In the genomic region with DNA sequence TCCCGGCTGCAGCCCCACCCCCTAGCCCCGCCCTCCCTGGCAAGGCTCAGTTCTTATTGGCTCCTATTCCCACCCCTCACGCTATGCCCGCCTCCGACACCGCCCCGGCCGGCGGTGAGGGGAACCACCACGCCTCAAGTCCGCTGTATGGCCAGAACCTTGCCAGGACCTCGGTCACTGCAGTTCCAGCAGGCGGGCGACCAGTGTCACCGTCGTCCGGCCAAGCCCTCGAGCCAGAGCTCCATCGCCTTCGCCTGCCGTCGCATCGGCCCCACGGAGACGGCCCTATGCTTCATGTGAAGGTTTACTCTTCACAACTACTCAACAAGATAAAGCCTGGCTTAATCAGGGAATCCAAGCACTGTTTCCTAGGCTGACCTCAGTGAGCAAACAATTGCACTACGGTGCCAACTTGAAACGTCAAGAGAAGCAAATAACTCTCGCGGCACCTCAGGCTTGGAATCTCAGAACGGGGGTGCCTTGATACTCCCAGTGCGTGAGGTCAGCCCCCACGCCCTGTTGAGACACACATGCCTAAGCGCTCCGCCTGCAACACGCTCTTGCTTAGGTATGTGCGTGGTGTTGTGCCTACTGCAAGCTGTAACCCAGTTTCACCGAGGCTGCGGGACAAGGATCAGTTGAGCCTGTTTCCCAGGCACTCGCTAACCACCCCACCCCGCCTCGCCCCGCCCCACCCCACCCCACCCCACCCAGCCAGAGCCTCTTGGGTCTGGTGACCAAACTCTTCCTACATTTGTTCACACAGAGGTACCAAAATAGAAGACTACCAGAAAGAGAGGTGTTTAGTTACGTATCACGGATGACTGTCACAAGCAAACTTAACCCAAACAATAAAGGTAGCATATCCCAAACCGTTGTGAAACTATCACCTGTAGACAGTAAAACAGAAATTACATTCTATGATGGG, we compare ENCODE assay signal across 8 cellular contexts. TPM values are rescaled to one million over a fixed set of nuclear protein-coding genes. Genes with fewer than 3 reads are reported as not detected.
A peak's percentile ranks its signal among the peaks of the same experiment; 100 is the strongest.
DNase-seq lines count a peak whose midpoint lies in the region; ATAC-seq and TF ChIP-seq lines count a peak whose summit lies in the region.

No MANE protein-coding gene starts in this region.

- no peaks in the 10 kb centered on the region for H3K36me3 Mint-ChIP-seq in memory B cell

- TF ChIP-seq CTCF in BE2C (IDR thresholded peaks at IDR 0.05; ENCODE audit: low read depth, low read length): no peak

- peak; percentile 99 for ATAC-seq in HG03354 (IDR thresholded peaks at IDR 0.05; ENCODE audit: poor library complexity, severe bottlenecking, unreplicated experiment)
- ATAC-seq in memory B cell (ENCODE audit: low read depth): peak; percentile 94

- H3K4me1 Mint-ChIP-seq in memory B cell: peaks cover 5% of the 10 kb centered on the region

- peaks cover 24% of the 10 kb centered on the region for H3K27me3 ChIP-seq in BE2C
- H3K27me3 ChIP-seq in effector memory CD4-positive, alpha-beta T cell (replicated peaks; ENCODE audit: control insufficient read depth, insufficient read depth, low read length, poor library complexity, severe bottlenecking): no peaks in the 10 kb centered on the region

- peak overlapping the region; percentile 59 for H3K27ac Mint-ChIP-seq in memory B cell

- H3K9me3 Mint-ChIP-seq in memory B cell: no peaks in the 10 kb centered on the region

- H3K36me3 ChIP-seq in BE2C: no peaks in the 10 kb centered on the region
- no peaks in the 10 kb centered on the region for H3K36me3 ChIP-seq in effector memory CD4-positive, alpha-beta T cell (ENCODE audit: control insufficient read depth, insufficient read depth, low read length)

- DNase-seq in BE2C: peak; percentile 90
- peak; percentile 77 for DNase-seq in GM19238 (ENCODE audit: insufficient read length, low spot score)
- DNase-seq in NCI-H774 (lab: John Stamatoyannopoulos, UW): peak; percentile 79
- DNase-seq in activated CD8-positive, alpha-beta memory T cell treated with anti-CD3 and anti-CD28 coated beads for 24 hours: peak; percentile 93
- peak; percentile 76 to 82 (median 77) for DNase-seq in effector memory CD4-positive, alpha-beta T cell
- DNase-seq in memory B cell (ENCODE audit: low spot score in 2 of 2): peak; percentile 75 to 77
- DNase-seq in stimulated activated CD4-positive, alpha-beta T cell treated with anti-CD3 and anti-CD28 coated beads, TNF-alpha, amount 100 ng/mL, for 4 hours (ENCODE audit: low read depth in 3 of 3): peak; percentile 76 to 80 (median 78)

- H3K9me3 ChIP-seq in BE2C: no peaks in the 10 kb centered on the region
- no peaks in the 10 kb centered on the region for H3K9me3 ChIP-seq in effector memory CD4-positive, alpha-beta T cell (ENCODE audit: control insufficient read depth, low read length)

- H3K27me3 Mint-ChIP-seq in memory B cell: peaks cover 10% of the 10 kb centered on the region

- no peaks in the 10 kb centered on the region for H3K4me1 ChIP-seq in BE2C
- H3K4me1 ChIP-seq in effector memory CD4-positive, alpha-beta T cell (ENCODE audit: control insufficient read depth, insufficient read depth, low read length, poor library complexity, severe bottlenecking): peaks cover 4% of the 10 kb centered on the region

- H3K27ac ChIP-seq in effector memory CD4-positive, alpha-beta T cell (ENCODE audit: insufficient read depth, low read length, poor library complexity, severe bottlenecking): peak overlapping the region; percentile 22

- H3K4me3 Mint-ChIP-seq in memory B cell: peak overlapping the region; percentile 96

- peak overlapping the region; percentile 53 for H3K4me3 ChIP-seq in BE2C (ENCODE audit: low read depth, low read length)
- H3K4me3 ChIP-seq in effector memory CD4-positive, alpha-beta T cell (ENCODE audit: insufficient read depth, low read depth, low read length, poor library complexity, severe bottlenecking): peak overlapping the region; percentile 81

RNA-seq across cellular contexts. Expression of a gene that starts 0.5 kb away (rescaled TPM):
- 0.11 TPM for polyA plus RNA-seq in BE2C (2012; ENCODE audit: insufficient read depth, insufficient read length, low read depth)

RNA-seq across cellular contexts. Expression of a gene that starts 25.0 kb away (rescaled TPM):
- not detected for polyA plus RNA-seq in BE2C (2012; ENCODE audit: insufficient read depth, insufficient read length, low read depth)

RNA-seq across cellular contexts. Expression of a gene that starts 46.2 kb away (rescaled TPM):
- polyA plus RNA-seq in BE2C (2012; ENCODE audit: insufficient read depth, insufficient read length, low read depth): 16.0 TPM

Comparison
In these comparisons a context has a peak if more than half of its experiments do, and no peak if none do; other contexts are left out.
1. Peak in every context shown above with its lines: DNase-seq, ATAC-seq, H3K4me3 ChIP-seq and H3K27ac ChIP-seq.